Comparison of ENCODE assay signal across 8 cellular contexts in genomic region chr1:89843279-89844121, GRCh38. TPM values are rescaled to one million over a fixed set of nuclear protein-coding genes. Genes with fewer than 3 reads are reported as not detected.
DNase-seq lines count a peak whose midpoint lies in the region; ATAC-seq and TF ChIP-seq lines count a peak whose summit lies in the region.

No MANE protein-coding gene starts in this region.

- peaks cover 5 to 26% of the 10 kb centered on the region in 2 donors for H3K36me3 Mint-ChIP-seq in CD4-positive, alpha-beta memory T cell
- peaks cover 14% of the 10 kb centered on the region for H3K36me3 Mint-ChIP-seq in activated T-cell treated with anti-CD3 and anti-CD28 coated beads, Interleukin-2, amount 50 U/mL, for 4 hours (ENCODE audit: insufficient read depth)
- no peaks in the 10 kb centered on the region for H3K36me3 Mint-ChIP-seq in natural killer cell
- peaks cover 33% of the 10 kb centered on the region for H3K36me3 Mint-ChIP-seq in stimulated activated naive CD8-positive, alpha-beta T cell treated with anti-CD3 and anti-CD28 coated beads, Interleukin-15, Interleukin-2, amounts not matched to agents 100 ng/mL and 50 ng/mL, for 24 hours (ENCODE audit: low read depth)

- H3K9me3 ChIP-seq in CD4-positive, alpha-beta memory T cell (ENCODE audit: control insufficient read depth in 1 of 2, low read length in 2 of 2): no peaks in the 10 kb centered on the region
- no peaks in the 10 kb centered on the region for H3K9me3 ChIP-seq in OCI-LY7 (ENCODE audit: low read length)

- H3K9me3 Mint-ChIP-seq in CD4-positive, alpha-beta memory T cell: no peaks in the 10 kb centered on the region
- H3K9me3 Mint-ChIP-seq in activated T-cell treated with anti-CD3 and anti-CD28 coated beads, Interleukin-2, amount 50 U/mL, for 4 hours: no peaks in the 10 kb centered on the region
- H3K9me3 Mint-ChIP-seq in natural killer cell: no peaks in the 10 kb centered on the region
- H3K9me3 Mint-ChIP-seq in stimulated activated naive CD8-positive, alpha-beta T cell treated with anti-CD3 and anti-CD28 coated beads, Interleukin-15, Interleukin-2, amounts not matched to agents 100 ng/mL and 50 ng/mL, for 24 hours: no peaks in the 10 kb centered on the region

- H3K27ac Mint-ChIP-seq in CD4-positive, alpha-beta memory T cell: peak overlapping the region; percentile 94 to 97 (median 97)
- peak overlapping the region; percentile 73 to 94 for H3K27ac Mint-ChIP-seq in natural killer cell
- H3K27ac Mint-ChIP-seq in stimulated activated naive CD8-positive, alpha-beta T cell treated with anti-CD3 and anti-CD28 coated beads, Interleukin-15, Interleukin-2, amounts not matched to agents 100 ng/mL and 50 ng/mL, for 24 hours: peak overlapping the region; percentile 97

- H3K4me2 ChIP-seq in OCI-LY7 (ENCODE audit: low read length): peak overlapping the region; percentile 100

- no peaks in the 10 kb centered on the region for H3K36me3 ChIP-seq in CD4-positive, alpha-beta memory T cell (ENCODE audit: insufficient read depth, low read length)
- peaks cover 36% of the 10 kb centered on the region for H3K36me3 ChIP-seq in OCI-LY7 (ENCODE audit: insufficient read depth, low read length)

- H3K4me1 ChIP-seq in CD4-positive, alpha-beta memory T cell (ENCODE audit: insufficient read depth, low read length): peaks cover 51% of the 10 kb centered on the region
- H3K4me1 ChIP-seq in OCI-LY7 (ENCODE audit: insufficient read depth, low read length, poor library complexity, severe bottlenecking): peaks cover 41% of the 10 kb centered on the region

- BruUV-seq in OCI-LY7 (replicated peaks; lab: Mats Ljungman, UMichigan): no TSS peak

- intact Hi-C loops in CD4-positive, alpha-beta memory T cell (cut with micrococcal nuclease): loop anchor here (1.0 to 10.0 kb wide), 9 partner anchors 12 to 151 kb away; partner anchors contain the start of genes LRRC8D and ZNF326
- intact Hi-C loops in OCI-LY7 (cut with micrococcal nuclease; ENCODE audit: unreplicated experiment) (loop anchor here (1.0 kb wide), 2 partner anchors 22 to 39 kb away; partner anchors contain the start of gene LRRC8D), natural killer cell (cut with micrococcal nuclease) (loop anchor here (1.0 kb wide), 1 partner anchor 144 kb away; no protein-coding TSS in a partner anchor)

- peak; percentile 90 for ATAC-seq in GM19351 (IDR thresholded peaks at IDR 0.05; ENCODE audit: unreplicated experiment)
- peak; percentile 80 for ATAC-seq in HG03460 (IDR thresholded peaks at IDR 0.05; ENCODE audit: unreplicated experiment)
- peak; percentile 86 to 88 for ATAC-seq in activated T-cell treated with anti-CD3 and anti-CD28 coated beads, Interleukin-2, amount 50 U/mL, for 4 hours
- peak; percentile 94 to 95 (median 95) for ATAC-seq in natural killer cell

- H3K27ac ChIP-seq in CD4-positive, alpha-beta memory T cell (ENCODE audit: low read depth, low read length): peak overlapping the region; percentile 85
- peak overlapping the region; percentile 52 for H3K27ac ChIP-seq in OCI-LY7 (ENCODE audit: low read depth, low read length, poor library complexity, severe bottlenecking)

- peak overlapping the region; percentile 46 for H2AFZ ChIP-seq in OCI-LY7 (ENCODE audit: low read length)

- H3K4me3 Mint-ChIP-seq in CD4-positive, alpha-beta memory T cell: peak overlapping the region; percentile 95 to 98 (median 97)
- peak overlapping the region; percentile 96 for H3K4me3 Mint-ChIP-seq in activated T-cell treated with anti-CD3 and anti-CD28 coated beads, Interleukin-2, amount 50 U/mL, for 4 hours
- H3K4me3 Mint-ChIP-seq in natural killer cell: peak overlapping the region; percentile 94
- peak overlapping the region; percentile 93 for H3K4me3 Mint-ChIP-seq in stimulated activated naive CD8-positive, alpha-beta T cell treated with anti-CD3 and anti-CD28 coated beads, Interleukin-15, Interleukin-2, amounts not matched to agents 100 ng/mL and 50 ng/mL, for 24 hours

- peak overlapping the region; percentile 87 to 89 for H3K4me3 ChIP-seq in CD4-positive, alpha-beta memory T cell (ENCODE audit: low read length in 2 of 2)
- H3K4me3 ChIP-seq in OCI-LY7 (ENCODE audit: low read depth, low read length, poor library complexity, severe bottlenecking): peak overlapping the region; percentile 87

- H3K27me3 ChIP-seq in CD4-positive, alpha-beta memory T cell (ENCODE audit: insufficient read depth, low read length): no peaks in the 10 kb centered on the region

- H3K9me2 ChIP-seq in OCI-LY7 (ENCODE audit: insufficient read depth, low read length): no peaks in the 10 kb centered on the region

- TF ChIP-seq CTCF in OCI-LY7 (conservative IDR thresholded peaks at IDR 0.05; ENCODE audit: low read length): peak; percentile 80
- peak; percentile 79 for TF ChIP-seq CTCF in natural killer cell (IDR thresholded peaks at IDR 0.05)

- H3K79me2 ChIP-seq in OCI-LY7 (ENCODE audit: insufficient read depth, low read depth, low read length): peaks cover 25% of the 10 kb centered on the region; the same call in 1 of the 2 replicates

- peak; percentile 73 to 83 (median 79) for DNase-seq in CD4-positive, alpha-beta memory T cell
- DNase-seq in OCI-LY7 (ENCODE audit: low spot score): peak; percentile 85
- peak; percentile 76 for DNase-seq in activated T-cell treated with anti-CD3 and anti-CD28 coated beads, Interleukin-2, amount 50 U/mL, for 4 hours
- peak; percentile 57 for DNase-seq in fibroblast of gingiva (ENCODE audit: low read depth)
- peak; percentile 65 for DNase-seq in natural killer cell

- H4K20me1 ChIP-seq in OCI-LY7 (ENCODE audit: insufficient read depth, low read length): no peaks in the 10 kb centered on the region

- CTCF ChIA-PET in CD4-positive, alpha-beta memory T cell (lab: Charles Lee; ENCODE audit: partially characterized antibody): interaction anchor here (0.7 to 4.3 kb wide), 35 partner anchors 8 to 360 kb away, joined by 3 to 39 read pairs (median 4); partner anchors contain the start of gene LRRC8D
- CTCF ChIA-PET in OCI-LY7 (lab: Charles Lee; ENCODE audit: unreplicated experiment): interaction anchor here (0.6 kb wide), 3 partner anchors 11 to 126 kb away, joined by 3 read pairs; no protein-coding TSS in a partner anchor

- POLR2A ChIA-PET in CD4-positive, alpha-beta memory T cell (lab: Charles Lee; ENCODE audit: partially characterized antibody): interaction anchor here (0.6 to 6.8 kb wide), 33 partner anchors 8 to 1159 kb away, joined by 3 to 71 read pairs (median 4); partner anchors contain the start of genes LRRC8C, LRRC8D, PKN2 and ZNF326
- POLR2A ChIA-PET in OCI-LY7 (lab: Charles Lee): interaction anchor here (0.6 to 7.7 kb wide), 9 partner anchors 10 to 133 kb away, joined by 3 to 72 read pairs (median 4); no protein-coding TSS in a partner anchor

- H3K27me3 Mint-ChIP-seq in CD4-positive, alpha-beta memory T cell: no peaks in the 10 kb centered on the region
- no peaks in the 10 kb centered on the region for H3K27me3 Mint-ChIP-seq in activated T-cell treated with anti-CD3 and anti-CD28 coated beads, Interleukin-2, amount 50 U/mL, for 4 hours (ENCODE audit: low read depth)
- no peaks in the 10 kb centered on the region for H3K27me3 Mint-ChIP-seq in natural killer cell (ENCODE audit: low read depth in 2 of 2)
- H3K27me3 Mint-ChIP-seq in stimulated activated naive CD8-positive, alpha-beta T cell treated with anti-CD3 and anti-CD28 coated beads, Interleukin-15, Interleukin-2, amounts not matched to agents 100 ng/mL and 50 ng/mL, for 24 hours: no peaks in the 10 kb centered on the region

- peaks cover 30 to 81% (median 54%) of the 10 kb centered on the region in 4 donors for H3K4me1 Mint-ChIP-seq in CD4-positive, alpha-beta memory T cell
- peaks cover 53% of the 10 kb centered on the region for H3K4me1 Mint-ChIP-seq in activated T-cell treated with anti-CD3 and anti-CD28 coated beads, Interleukin-2, amount 50 U/mL, for 4 hours (ENCODE audit: low read depth)
- peaks cover 36 to 40% of the 10 kb centered on the region in 2 donors for H3K4me1 Mint-ChIP-seq in natural killer cell
- H3K4me1 Mint-ChIP-seq in stimulated activated naive CD8-positive, alpha-beta T cell treated with anti-CD3 and anti-CD28 coated beads, Interleukin-15, Interleukin-2, amounts not matched to agents 100 ng/mL and 50 ng/mL, for 24 hours (ENCODE audit: low read depth): peaks cover 60% of the 10 kb centered on the region

RNA-seq across cellular contexts. Expression of gene LRRC8D, which starts 22.7 kb away (rescaled TPM):
- 10 to 100 TPM; 56.8 to 63.2 TPM for total RNA-seq in CD4-positive, alpha-beta memory T cell
- polyA plus RNA-seq in CD4-positive, alpha-beta memory T cell: 10 to 100 TPM; 70.1 to 72.7 TPM
- total RNA-seq in OCI-LY7 (2014; rRNA removed; shearing (Covaris generic)): 19.3 and 23.8 TPM in 2 replicates
- total RNA-seq in OCI-LY7 (2022) (37.1 and 39.9 TPM in 2 replicates), natural killer cell (10 to 100 TPM; 16.2 to 26.2 (median 17.1) TPM)
- 10 to 100 TPM; 42.1 to 56.7 (median 48.0) TPM for total RNA-seq in activated T-cell treated with anti-CD3 and anti-CD28 coated beads, Interleukin-2, amount 50 U/mL, for 4 hours

Comparison
In these comparisons a context has a peak if more than half of its experiments do, and no peak if none do; other contexts are left out.
1. Peak in every context shown above with its lines: DNase-seq, ATAC-seq, H3K4me3 ChIP-seq and H3K27ac ChIP-seq.